Comparison of ENCODE assay signal across 8 cellular contexts in the genomic region with DNA sequence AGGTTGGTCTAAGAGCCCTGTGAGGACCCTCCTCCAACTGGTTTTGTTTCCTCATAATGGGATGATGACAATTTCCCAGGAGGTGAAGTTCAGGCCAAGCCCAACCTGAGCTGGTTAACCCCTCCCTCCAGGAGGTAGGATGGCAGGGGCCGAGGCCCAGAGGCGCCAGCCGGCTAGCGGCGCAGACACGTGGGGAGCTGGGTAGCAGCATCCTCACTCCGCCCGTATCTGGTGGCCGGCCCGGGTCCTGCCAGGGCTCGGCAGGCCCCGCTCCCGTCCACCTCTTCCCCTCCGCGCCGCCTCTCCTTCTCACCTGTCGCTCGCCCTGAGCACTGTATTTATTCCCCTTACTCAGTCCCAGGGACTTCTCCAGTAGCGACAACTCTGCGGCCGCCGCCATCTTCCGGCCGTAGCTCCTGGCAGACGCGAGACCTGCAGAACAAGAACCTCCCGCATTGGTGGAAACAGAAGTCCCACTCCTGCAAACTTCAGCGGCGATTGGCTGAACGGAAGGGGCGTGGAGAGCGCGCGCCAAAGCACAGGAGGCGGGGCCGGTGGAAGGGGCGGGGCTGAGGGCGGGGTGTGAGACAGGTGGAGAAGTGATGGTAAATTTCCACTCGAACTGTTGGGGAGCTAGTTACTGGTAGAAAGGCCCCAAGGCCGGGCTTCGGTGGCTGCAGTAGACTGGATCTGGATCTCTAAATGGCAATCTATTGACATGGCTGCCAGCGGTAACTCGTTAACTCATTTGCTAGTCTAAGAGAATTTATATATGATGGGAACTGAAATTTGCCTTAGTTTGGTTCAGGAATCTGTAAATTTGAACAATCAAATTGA.
DNase-seq lines count a peak whose midpoint lies in the region; ATAC-seq and TF ChIP-seq lines count a peak whose summit lies in the region.

A gene (minus strand): TSS at position 427 of the 837 bp plus-strand sequence. CDS start 27 bp downstream, at position 400.

- H3K4me3 ChIP-seq in astrocyte of the spinal cord (ENCODE audit: low read depth, low read length) (peak within 1 kb of the TSS; percentile 88), retinal pigment epithelial cell (ENCODE audit: low read length) (peak within 1 kb of the TSS; percentile 69)

- ATAC-seq in GM18519 (IDR thresholded peaks at IDR 0.05; ENCODE audit: low FRiP score, unreplicated experiment) (peak; percentile 98), HG03045 (IDR thresholded peaks at IDR 0.05; ENCODE audit: unreplicated experiment) (peak; percentile 99)

- no peak for TF ChIP-seq CTCF in 22Rv1 (IDR thresholded peaks at IDR 0.05)
- TF ChIP-seq CTCF in astrocyte of the spinal cord (IDR thresholded peaks at IDR 0.05; ENCODE audit: low read depth, low read length): no peak
- TF ChIP-seq CTCF in retinal pigment epithelial cell (conservative IDR thresholded peaks at IDR 0.05; ENCODE audit: low read depth, low read length): no peak

- in situ Hi-C loops in astrocyte of the spinal cord (cut with HindIII; ENCODE audit: low sequenced_read_pairs): no loop called here

- peak within 1 kb of the TSS; percentile 78 for H3K27ac ChIP-seq in 22Rv1

- DNase-seq in NCI-H2081 treated with DMSO at 0.1 percent for 48 hours (lab: John Stamatoyannopoulos, UW) (peak; percentile 72), T1000 (lab: John Stamatoyannopoulos, UW) (peak; percentile 77), astrocyte of the spinal cord (ENCODE audit: low read depth, low spot score) (peak; percentile 96), hypothalamus (lab: John Stamatoyannopoulos, UW) (peak; percentile 44 to 98 (median 90)), retinal pigment epithelial cell (ENCODE audit: low read depth) (peak; percentile 89)

Comparison
In these comparisons a context has a peak if more than half of its experiments do, and no peak if none do; other contexts are left out.
1. Peak in every context shown above with its lines: DNase-seq, ATAC-seq, H3K4me3 ChIP-seq and H3K27ac ChIP-seq.